In the genomic region with DNA sequence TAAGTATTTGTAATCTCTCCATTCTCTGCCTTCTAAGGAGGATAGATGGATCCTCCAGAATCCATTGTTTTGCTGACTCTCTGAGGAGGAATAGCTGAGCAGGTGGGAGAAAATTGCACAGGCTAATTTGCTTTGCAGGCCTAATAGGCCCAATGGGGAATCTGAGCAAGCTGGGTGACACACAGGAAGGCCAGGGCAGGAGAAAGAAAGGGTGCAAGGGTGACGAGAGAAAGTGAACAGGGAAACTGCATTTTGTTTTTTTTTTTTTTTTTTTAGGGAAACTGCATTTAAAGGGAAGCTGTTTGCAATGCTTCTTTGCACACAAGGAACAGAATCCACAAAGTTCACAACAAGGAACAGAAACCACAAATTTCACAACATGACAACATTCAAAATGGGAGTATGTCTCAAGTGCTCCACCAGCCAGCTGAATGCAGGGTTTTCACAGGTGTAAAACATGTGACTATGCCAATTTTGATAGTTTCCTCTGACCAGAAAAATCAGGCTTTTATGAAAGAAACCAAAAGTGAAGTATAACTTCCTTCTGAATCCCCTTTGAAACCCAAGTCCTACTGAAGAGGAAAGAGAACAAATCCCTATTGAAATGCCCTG, we compare ENCODE assay signal across 1 cellular context.
TF ChIP-seq lines count a peak whose summit lies in the region.

No MANE protein-coding gene starts in this region.

TF ChIP-seq in GM23338, 12 proteins besides CTCF, POLR2A, EP300 and RAD21 (continued from another document):
- TF ChIP-seq ZNF462 (CRISPR knock-in tag; IDR thresholded peaks at IDR 0.05) (no peak), STAT1 (IDR thresholded peaks at IDR 0.05; ENCODE audit: unreplicated experiment) (no peak), POLR2AphosphoS5 (IDR thresholded peaks at IDR 0.05; ENCODE audit: low read depth) (no peak), REST (IDR thresholded peaks at IDR 0.05; ENCODE audit: unreplicated experiment) (no peak), EZH2phosphoT487 (IDR thresholded peaks at IDR 0.05; ENCODE audit: unreplicated experiment) (no peak), CREB1 (CRISPR knock-in tag; IDR thresholded peaks at IDR 0.05; ENCODE audit: low read depth) (no peak), ZNF114 (CRISPR knock-in tag; IDR thresholded peaks at IDR 0.05) (no peak), JUNB (IDR thresholded peaks at IDR 0.05; ENCODE audit: unreplicated experiment) (no peak), NANOG (IDR thresholded peaks at IDR 0.05; ENCODE audit: borderline replicate concordance) (no peak), ZNF331 (CRISPR knock-in tag; IDR thresholded peaks at IDR 0.05; ENCODE audit: low read depth) (no peak)
